1 cellular context compared by ENCODE assay signal in genomic region chr10:14820775-14821154, GRCh38.
TF ChIP-seq lines count a peak whose summit lies in the region.

No MANE protein-coding gene starts in this region.

TF ChIP-seq in H1, 55 proteins besides CTCF, POLR2A, EP300 and RAD21:
- no peak for TF ChIP-seq POU5F1 (IDR thresholded peaks at IDR 0.05; ENCODE audit: low read depth, low read length)
- TF ChIP-seq GABPA (IDR thresholded peaks at IDR 0.05; ENCODE audit: borderline replicate concordance, insufficient read depth, low read length): no peak
- TF ChIP-seq FOSL1 (IDR thresholded peaks at IDR 0.05; ENCODE audit: insufficient read depth, low read depth, low read length): no peak
- no peak for TF ChIP-seq TAF7 (optimal IDR thresholded peaks at IDR 0.05; ENCODE audit: borderline replicate concordance, low read depth, low read length)
- TF ChIP-seq SIN3A (conservative IDR thresholded peaks at IDR 0.05 in 1 of 2, IDR thresholded peaks at IDR 0.05 in 1 of 2; ENCODE audit: low read depth in 1 of 2, low read length in 2 of 2): no peak
- TF ChIP-seq SAP30 (IDR thresholded peaks at IDR 0.05; ENCODE audit: insufficient read depth, insufficient replicate concordance, low read length): no peak
- TF ChIP-seq CHD1 (IDR thresholded peaks at IDR 0.05; ENCODE audit: low read depth, low read length): no peak
- TF ChIP-seq SRF (IDR thresholded peaks at IDR 0.05; ENCODE audit: low read depth, low read length): no peak
- TF ChIP-seq HDAC2 (IDR thresholded peaks at IDR 0.05; ENCODE audit: borderline replicate concordance in 1 of 2, low read depth in 2 of 2, low read length in 2 of 2): no peak
- TF ChIP-seq, protein P1, sequence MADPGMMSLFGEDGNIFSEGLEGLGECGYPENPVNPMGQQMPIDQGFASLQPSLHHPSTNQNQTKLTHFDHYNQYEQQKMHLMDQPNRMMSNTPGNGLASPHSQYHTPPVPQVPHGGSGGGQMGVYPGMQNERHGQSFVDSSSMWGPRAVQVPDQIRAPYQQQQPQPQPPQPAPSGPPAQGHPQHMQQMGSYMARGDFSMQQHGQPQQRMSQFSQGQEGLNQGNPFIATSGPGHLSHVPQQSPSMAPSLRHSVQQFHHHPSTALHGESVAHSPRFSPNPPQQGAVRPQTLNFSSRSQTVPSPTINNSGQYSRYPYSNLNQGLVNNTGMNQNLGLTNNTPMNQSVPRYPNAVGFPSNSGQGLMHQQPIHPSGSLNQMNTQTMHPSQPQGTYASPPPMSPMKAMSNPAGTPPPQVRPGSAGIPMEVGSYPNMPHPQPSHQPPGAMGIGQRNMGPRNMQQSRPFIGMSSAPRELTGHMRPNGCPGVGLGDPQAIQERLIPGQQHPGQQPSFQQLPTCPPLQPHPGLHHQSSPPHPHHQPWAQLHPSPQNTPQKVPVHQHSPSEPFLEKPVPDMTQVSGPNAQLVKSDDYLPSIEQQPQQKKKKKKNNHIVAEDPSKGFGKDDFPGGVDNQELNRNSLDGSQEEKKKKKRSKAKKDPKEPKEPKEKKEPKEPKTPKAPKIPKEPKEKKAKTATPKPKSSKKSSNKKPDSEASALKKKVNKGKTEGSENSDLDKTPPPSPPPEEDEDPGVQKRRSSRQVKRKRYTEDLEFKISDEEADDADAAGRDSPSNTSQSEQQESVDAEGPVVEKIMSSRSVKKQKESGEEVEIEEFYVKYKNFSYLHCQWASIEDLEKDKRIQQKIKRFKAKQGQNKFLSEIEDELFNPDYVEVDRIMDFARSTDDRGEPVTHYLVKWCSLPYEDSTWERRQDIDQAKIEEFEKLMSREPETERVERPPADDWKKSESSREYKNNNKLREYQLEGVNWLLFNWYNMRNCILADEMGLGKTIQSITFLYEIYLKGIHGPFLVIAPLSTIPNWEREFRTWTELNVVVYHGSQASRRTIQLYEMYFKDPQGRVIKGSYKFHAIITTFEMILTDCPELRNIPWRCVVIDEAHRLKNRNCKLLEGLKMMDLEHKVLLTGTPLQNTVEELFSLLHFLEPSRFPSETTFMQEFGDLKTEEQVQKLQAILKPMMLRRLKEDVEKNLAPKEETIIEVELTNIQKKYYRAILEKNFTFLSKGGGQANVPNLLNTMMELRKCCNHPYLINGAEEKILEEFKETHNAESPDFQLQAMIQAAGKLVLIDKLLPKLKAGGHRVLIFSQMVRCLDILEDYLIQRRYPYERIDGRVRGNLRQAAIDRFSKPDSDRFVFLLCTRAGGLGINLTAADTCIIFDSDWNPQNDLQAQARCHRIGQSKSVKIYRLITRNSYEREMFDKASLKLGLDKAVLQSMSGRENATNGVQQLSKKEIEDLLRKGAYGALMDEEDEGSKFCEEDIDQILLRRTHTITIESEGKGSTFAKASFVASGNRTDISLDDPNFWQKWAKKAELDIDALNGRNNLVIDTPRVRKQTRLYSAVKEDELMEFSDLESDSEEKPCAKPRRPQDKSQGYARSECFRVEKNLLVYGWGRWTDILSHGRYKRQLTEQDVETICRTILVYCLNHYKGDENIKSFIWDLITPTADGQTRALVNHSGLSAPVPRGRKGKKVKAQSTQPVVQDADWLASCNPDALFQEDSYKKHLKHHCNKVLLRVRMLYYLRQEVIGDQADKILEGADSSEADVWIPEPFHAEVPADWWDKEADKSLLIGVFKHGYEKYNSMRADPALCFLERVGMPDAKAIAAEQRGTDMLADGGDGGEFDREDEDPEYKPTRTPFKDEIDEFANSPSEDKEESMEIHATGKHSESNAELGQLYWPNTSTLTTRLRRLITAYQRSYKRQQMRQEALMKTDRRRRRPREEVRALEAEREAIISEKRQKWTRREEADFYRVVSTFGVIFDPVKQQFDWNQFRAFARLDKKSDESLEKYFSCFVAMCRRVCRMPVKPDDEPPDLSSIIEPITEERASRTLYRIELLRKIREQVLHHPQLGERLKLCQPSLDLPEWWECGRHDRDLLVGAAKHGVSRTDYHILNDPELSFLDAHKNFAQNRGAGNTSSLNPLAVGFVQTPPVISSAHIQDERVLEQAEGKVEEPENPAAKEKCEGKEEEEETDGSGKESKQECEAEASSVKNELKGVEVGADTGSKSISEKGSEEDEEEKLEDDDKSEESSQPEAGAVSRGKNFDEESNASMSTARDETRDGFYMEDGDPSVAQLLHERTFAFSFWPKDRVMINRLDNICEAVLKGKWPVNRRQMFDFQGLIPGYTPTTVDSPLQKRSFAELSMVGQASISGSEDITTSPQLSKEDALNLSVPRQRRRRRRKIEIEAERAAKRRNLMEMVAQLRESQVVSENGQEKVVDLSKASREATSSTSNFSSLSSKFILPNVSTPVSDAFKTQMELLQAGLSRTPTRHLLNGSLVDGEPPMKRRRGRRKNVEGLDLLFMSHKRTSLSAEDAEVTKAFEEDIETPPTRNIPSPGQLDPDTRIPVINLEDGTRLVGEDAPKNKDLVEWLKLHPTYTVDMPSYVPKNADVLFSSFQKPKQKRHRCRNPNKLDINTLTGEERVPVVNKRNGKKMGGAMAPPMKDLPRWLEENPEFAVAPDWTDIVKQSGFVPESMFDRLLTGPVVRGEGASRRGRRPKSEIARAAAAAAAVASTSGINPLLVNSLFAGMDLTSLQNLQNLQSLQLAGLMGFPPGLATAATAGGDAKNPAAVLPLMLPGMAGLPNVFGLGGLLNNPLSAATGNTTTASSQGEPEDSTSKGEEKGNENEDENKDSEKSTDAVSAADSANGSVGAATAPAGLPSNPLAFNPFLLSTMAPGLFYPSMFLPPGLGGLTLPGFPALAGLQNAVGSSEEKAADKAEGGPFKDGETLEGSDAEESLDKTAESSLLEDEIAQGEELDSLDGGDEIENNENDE (IDR thresholded peaks at IDR 0.05; ENCODE audit: insufficient replicate concordance, low read length): no peak
- no peak for TF ChIP-seq TAF1 (IDR thresholded peaks at IDR 0.05; ENCODE audit: low read depth, low read length)
